In genomic region chr22:29810156-29810555, GRCh38 we compare ENCODE assay signal across 20 cellular contexts. TPM values are rescaled to one million over a fixed set of nuclear protein-coding genes. Genes with fewer than 3 reads are reported as not detected.
DNase-seq lines count a peak whose midpoint lies in the region; ATAC-seq and TF ChIP-seq lines count a peak whose summit lies in the region.
"Had no signal": no experiment of that assay in that cellular context is flagged by ENCODE, and none has a peak within 500 bp of the region (broad histone marks: within the 10 kb centered on the region; RNA-seq: fewer than 3 reads in every experiment).

No MANE protein-coding gene starts in this region.

- H3K9me3 Mint-ChIP-seq in nephron progenitor cell (no peaks in the 10 kb centered on the region), mesothelial cell of epicardium (no peaks in the 10 kb centered on the region)
- H3K9me3 Mint-ChIP-seq: CD4-positive, alpha-beta memory T cell; GM23338 had no signal

- H3K9me3 ChIP-seq in T-helper 17 cell (ENCODE audit: control insufficient read depth, low read length, poor library complexity, severe bottlenecking) = no peaks in the 10 kb centered on the region
- H3K9me3 ChIP-seq: Peyer's patch had no signal

- TF ChIP-seq CTCF in nephron progenitor cell (IDR thresholded peaks at IDR 0.05) (no peak), mesothelial cell of epicardium (IDR thresholded peaks at IDR 0.05; ENCODE audit: unreplicated experiment) (no peak)

- H3K4me1 Mint-ChIP-seq in T-helper 17 cell (peaks cover 11% of the 10 kb centered on the region), nephron progenitor cell (peaks cover 54% of the 10 kb centered on the region), mesothelial cell of epicardium (no peaks in the 10 kb centered on the region)
- H3K4me1 Mint-ChIP-seq: CD4-positive, alpha-beta memory T cell; GM23338 had no signal

- ATAC-seq in T-helper 17 cell (no peak), GM21360 (IDR thresholded peaks at IDR 0.05; ENCODE audit: unreplicated experiment) (no peak)
- ATAC-seq: GM23338, SK-N-SH treated with all-trans-retinoic acid at 6 μM for 48 hours had no signal

- peaks cover 18% of the 10 kb centered on the region for H3K36me3 Mint-ChIP-seq in T-helper 17 cell (ENCODE audit: low read depth)
- peaks cover 66% of the 10 kb centered on the region for H3K36me3 Mint-ChIP-seq in nephron progenitor cell (ENCODE audit: low read depth)
- peaks cover 45% of the 10 kb centered on the region for H3K36me3 Mint-ChIP-seq in mesothelial cell of epicardium

- peak overlapping the region; percentile 16 for H3K27ac Mint-ChIP-seq in T-helper 17 cell
- peak overlapping the region; percentile 2 for H3K27ac Mint-ChIP-seq in nephron progenitor cell
- H3K27ac Mint-ChIP-seq in mesothelial cell of epicardium = no peak overlapping the region
- H3K27ac Mint-ChIP-seq: GM23338 had no signal

- H3K4me3 Mint-ChIP-seq in T-helper 17 cell (no peak overlapping the region), nephron progenitor cell (no peak overlapping the region), mesothelial cell of epicardium (no peak overlapping the region)
- H3K4me3 Mint-ChIP-seq: CD4-positive, alpha-beta memory T cell; GM23338 had no signal

- H3K27me3 Mint-ChIP-seq in T-helper 17 cell (no peaks in the 10 kb centered on the region), nephron progenitor cell (ENCODE audit: low read depth, poor library complexity) (peaks cover 7% of the 10 kb centered on the region), mesothelial cell of epicardium (ENCODE audit: low read depth) (no peaks in the 10 kb centered on the region)
- H3K27me3 Mint-ChIP-seq: CD4-positive, alpha-beta memory T cell had no signal

- peak; percentile 5 for DNase-seq in NCI-H2196 (lab: John Stamatoyannopoulos, UW; ENCODE audit: unreplicated experiment)
- DNase-seq in NCI-H2196 treated with DMSO at 0.1 percent for 48 hours (lab: John Stamatoyannopoulos, UW; ENCODE audit: unreplicated experiment) = no peak
- no peak for DNase-seq in T-helper 17 cell
- no peak for DNase-seq in nephron progenitor cell
- no peak for DNase-seq in mesothelial cell of epicardium (ENCODE audit: low spot score in 2 of 2, unreplicated experiment in 2 of 2)
- no peak for DNase-seq in middle frontal gyrus (ENCODE audit: extremely low spot score, low spot score)
- no peak for DNase-seq in nucleus accumbens (lab: John Stamatoyannopoulos, UW)
- DNase-seq: CD4-positive, alpha-beta memory T cell; GF-D8; IMR-90; Kasumi-1; NCI-H1417 treated with DMSO at 0.1 percent for 48 hours; NCI-H2081 treated with DMSO at 0.1 percent for 48 hours; NCI-H226; NCI-H748 treated with DMSO at 0.1 percent for 48 hours; Peyer's patch; SHP77 had no signal

RNA-seq across cellular contexts. Expression of gene ASCC2, which starts 27.9 kb away (rescaled TPM):
- total RNA-seq in T-helper 17 cell (10 to 100 TPM; 65.9 to 79.8 TPM), mesothelial cell of epicardium (53.4 to 58.2 TPM (median 57.1 TPM) in 3 replicates)

RNA-seq across cellular contexts. Expression of gene UQCR10, which starts 43.0 kb away (rescaled TPM):
- 10 to 100 TPM; 31.9 to 36.8 TPM for total RNA-seq in T-helper 17 cell
- total RNA-seq in mesothelial cell of epicardium = 72.9 to 88.1 TPM (median 76.6 TPM) in 3 replicates

RNA-seq across cellular contexts. Expression of gene ZMAT5, which starts 43.3 kb away (rescaled TPM):
- 10 to 100 TPM; 11.8 to 14.2 TPM for total RNA-seq in T-helper 17 cell
- total RNA-seq in mesothelial cell of epicardium = 16.5 to 18.8 TPM (median 17.1 TPM) in 3 replicates
